Comparison of ENCODE assay signal across 17 cellular contexts in genomic region chr2:46241344-46241743, GRCh38. TPM values are rescaled to one million over a fixed set of nuclear protein-coding genes. Genes with fewer than 3 reads are reported as not detected.
DNase-seq lines count a peak whose midpoint lies in the region; ATAC-seq, FAIRE-seq and TF ChIP-seq lines count a peak whose summit lies in the region.
"Had no signal": no experiment of that assay in that cellular context is flagged by ENCODE, and none has a peak within 500 bp of the region (broad histone marks: within the 10 kb centered on the region; RNA-seq: fewer than 3 reads in every experiment).

No MANE protein-coding gene starts in this region.

- no peaks in the 10 kb centered on the region for H3K9me3 ChIP-seq in SK-N-SH
- no peaks in the 10 kb centered on the region for H3K9me3 ChIP-seq in K562 (replicated peaks; ENCODE audit: control insufficient read depth, insufficient read depth, low read depth, low read length)
- H3K9me3 ChIP-seq: heart left ventricle, testis had no signal

- H3F3A ChIP-seq in SK-N-SH (replicated peaks; ENCODE audit: insufficient read depth), result no peaks in the 10 kb centered on the region

- H3K27me3 ChIP-seq in SK-N-SH (ENCODE audit: insufficient read depth), result no peaks in the 10 kb centered on the region
- H3K27me3 ChIP-seq in K562 (ENCODE audit: control insufficient read depth in 2 of 2, insufficient read depth in 2 of 2, low read length in 2 of 2), result no peaks in the 10 kb centered on the region
- H3K27me3 ChIP-seq: heart left ventricle, testis had no signal

- H3K4me2 ChIP-seq in SK-N-SH (no peak overlapping the region), K562 (ENCODE audit: insufficient read depth, low read length) (no peak overlapping the region)

- H3K4me1 ChIP-seq in SK-N-SH (ENCODE audit: control insufficient read depth in 1 of 2, insufficient read depth in 2 of 2, low read depth in 1 of 2, low read length in 1 of 2), result peaks cover 0 to 21% of the 10 kb centered on the region in 2 experiments; a peak in 2 of 4 replicates
- H3K4me1 ChIP-seq in K562 (replicated peaks in 1 of 2; ENCODE audit: control insufficient read depth in 2 of 2, insufficient read depth in 2 of 2, low read length in 2 of 2), result no peaks in the 10 kb centered on the region
- H3K4me1 ChIP-seq: heart left ventricle, testis had no signal

- no peak overlapping the region for H3K27ac Mint-ChIP-seq in stimulated activated effector memory CD8-positive, alpha-beta T cell treated with anti-CD3 and anti-CD28 coated beads, Interleukin-12 subunit alpha, Interleukin-12 subunit beta, amount 100 ng/mL, for 72 hours
- no peak overlapping the region for H3K27ac Mint-ChIP-seq in naive thymus-derived CD8-positive, alpha-beta T cell
- no peak overlapping the region for H3K27ac Mint-ChIP-seq in activated T-helper 2 cell treated with anti-CD3 and anti-CD28 coated beads, Interferon-gamma antibody, Interleukin-2, Interleukin-4, amounts not matched to agents 10 μg/mL and 5 μg/mL and 100 μg/mL, durations not matched to agents 14 hours and 24 hours and 36 hours
- H3K27ac Mint-ChIP-seq: activated CD4-positive, alpha-beta memory T cell treated with anti-CD3 and anti-CD28 coated beads, Interleukin-2, amount 10 ng/mL, durations not matched to agents 7 days and 5 days; activated naive CD4-positive, alpha-beta T cell treated with anti-CD3 and anti-CD28 coated beads, Interleukin-2, amount 50 U/mL, for 24 hours; B cell; dendritic cell treated with granulocyte-macrophage colony-stimulating factor and Interleukin-4, amounts not matched to agents 40 ng/mL and 50 ng/mL, for 4 days; mesothelial cell of epicardium had no signal

- TF ChIP-seq CTCF in SK-N-SH (IDR thresholded peaks at IDR 0.05) (no peak), K562 (IDR thresholded peaks at IDR 0.05 in 2 of 3, conservative IDR thresholded peaks at IDR 0.05 in 1 of 3; ENCODE audit: insufficient read depth in 2 of 3, low read depth in 1 of 3, low read length in 3 of 3) (no peak)

- no peak overlapping the region for H3K4me3 Mint-ChIP-seq in stimulated activated effector memory CD8-positive, alpha-beta T cell treated with anti-CD3 and anti-CD28 coated beads, Interleukin-12 subunit alpha, Interleukin-12 subunit beta, amount 100 ng/mL, for 72 hours
- H3K4me3 Mint-ChIP-seq in naive thymus-derived CD8-positive, alpha-beta T cell, result no peak overlapping the region
- H3K4me3 Mint-ChIP-seq in activated T-helper 2 cell treated with anti-CD3 and anti-CD28 coated beads, Interferon-gamma antibody, Interleukin-2, Interleukin-4, amounts not matched to agents 10 μg/mL and 5 μg/mL and 100 μg/mL, durations not matched to agents 14 hours and 24 hours and 36 hours (ENCODE audit: low read depth), result no peak overlapping the region
- H3K4me3 Mint-ChIP-seq: activated CD4-positive, alpha-beta memory T cell treated with anti-CD3 and anti-CD28 coated beads, Interleukin-2, amount 10 ng/mL, durations not matched to agents 7 days and 5 days; activated naive CD4-positive, alpha-beta T cell treated with anti-CD3 and anti-CD28 coated beads, Interleukin-2, amount 50 U/mL, for 24 hours; B cell; dendritic cell treated with granulocyte-macrophage colony-stimulating factor and Interleukin-4, amounts not matched to agents 40 ng/mL and 50 ng/mL, for 4 days; mesothelial cell of epicardium; T-cell had no signal

- in situ Hi-C loops in K562 (cut with MboI), result no loop called here

- no peak for DNase-seq in SK-N-SH
- peak; percentile 15 for DNase-seq in NCI-H2171 (lab: John Stamatoyannopoulos, UW)
- DNase-seq in K562 (ENCODE audit: extremely low read depth in 1 of 4, low spot score in 3 of 4), result no peak
- DNase-seq in stimulated activated effector memory CD8-positive, alpha-beta T cell treated with anti-CD3 and anti-CD28 coated beads, Interleukin-12 subunit alpha, Interleukin-12 subunit beta, amount 100 ng/mL, for 72 hours (ENCODE audit: low spot score in 2 of 2), result no peak
- no peak for DNase-seq in naive thymus-derived CD8-positive, alpha-beta T cell
- DNase-seq in activated T-helper 2 cell treated with anti-CD3 and anti-CD28 coated beads, Interferon-gamma antibody, Interleukin-2, Interleukin-4, amounts not matched to agents 10 μg/mL and 5 μg/mL and 100 μg/mL, durations not matched to agents 14 hours and 24 hours and 36 hours (ENCODE audit: low spot score), result no peak
- no peak for DNase-seq in NCI-H128 (lab: John Stamatoyannopoulos, UW; ENCODE audit: unreplicated experiment)
- DNase-seq: activated CD4-positive, alpha-beta memory T cell treated with anti-CD3 and anti-CD28 coated beads, Interleukin-2, amount 10 ng/mL, durations not matched to agents 7 days and 5 days; heart left ventricle; T-cell; testis had no signal

- TF ChIP-seq EP300 in SK-N-SH (IDR thresholded peaks at IDR 0.05; ENCODE audit: borderline replicate concordance in 1 of 2, low read depth in 1 of 2, low read length in 1 of 2) (no peak), K562 (IDR thresholded peaks at IDR 0.05; ENCODE audit: low read length) (no peak)

- H3K79me2 ChIP-seq in SK-N-SH (ENCODE audit: insufficient read depth) (no peaks in the 10 kb centered on the region), K562 (ENCODE audit: control insufficient read depth, insufficient read depth, low read length) (no peaks in the 10 kb centered on the region)

- no peaks in the 10 kb centered on the region for H4K20me1 ChIP-seq in SK-N-SH (ENCODE audit: insufficient read depth)
- H4K20me1 ChIP-seq in K562 (replicated peaks; ENCODE audit: control insufficient read depth, insufficient read depth, low read length), result no peaks in the 10 kb centered on the region; the same call in 1 of the 2 replicates

- H3K27me3 Mint-ChIP-seq in naive thymus-derived CD8-positive, alpha-beta T cell, result no peaks in the 10 kb centered on the region
- H3K27me3 Mint-ChIP-seq in activated T-helper 2 cell treated with anti-CD3 and anti-CD28 coated beads, Interferon-gamma antibody, Interleukin-2, Interleukin-4, amounts not matched to agents 10 μg/mL and 5 μg/mL and 100 μg/mL, durations not matched to agents 14 hours and 24 hours and 36 hours (ENCODE audit: low read depth), result no peaks in the 10 kb centered on the region
- H3K27me3 Mint-ChIP-seq: activated CD4-positive, alpha-beta memory T cell treated with anti-CD3 and anti-CD28 coated beads, Interleukin-2, amount 10 ng/mL, durations not matched to agents 7 days and 5 days; activated naive CD4-positive, alpha-beta T cell treated with anti-CD3 and anti-CD28 coated beads, Interleukin-2, amount 50 U/mL, for 24 hours; T-cell had no signal

- H3K36me3 ChIP-seq in SK-N-SH (replicated peaks in 1 of 2; ENCODE audit: control insufficient read depth in 1 of 2, insufficient read depth in 2 of 2, low read length in 1 of 2), result no peaks in the 10 kb centered on the region
- H3K36me3 ChIP-seq in K562 (ENCODE audit: control insufficient read depth, insufficient read depth, low read length), result no peaks in the 10 kb centered on the region
- H3K36me3 ChIP-seq: heart left ventricle had no signal

- CTCF ChIA-PET in SK-N-SH (lab: Yijun Ruan, JAX), result interaction anchor here (0.9 to 1.2 kb wide), 2 partner anchors 19 to 219 kb away, joined by 3 read pairs; no protein-coding TSS in a partner anchor
- CTCF ChIA-PET in K562 (lab: Yijun Ruan, JAX; ENCODE audit: low intra/inter-chr PET ratio), result no interaction called here

- intact Hi-C loops in K562 (cut with micrococcal nuclease), result no loop called here
- intact Hi-C loops in activated T-helper 2 cell treated with anti-CD3 and anti-CD28 coated beads, Interferon-gamma antibody, Interleukin-2, Interleukin-4, amounts not matched to agents 10 μg/mL and 5 μg/mL and 100 μg/mL, durations not matched to agents 14 hours and 24 hours and 36 hours (cut with micrococcal nuclease), result no loop called here

- no peaks in the 10 kb centered on the region for H3K9me2 ChIP-seq in SK-N-SH

- no peak for FAIRE-seq in K562 (lab: Jason Lieb, UNC)
- FAIRE-seq: GM19239 had no signal

- H3K4me3 ChIP-seq in SK-N-SH (ENCODE audit: low read depth in 2 of 2, low read length in 1 of 2), result no peak overlapping the region
- no peak overlapping the region for H3K4me3 ChIP-seq in K562
- H3K4me3 ChIP-seq: heart left ventricle, testis had no signal

- POLR2A ChIA-PET in SK-N-SH (lab: Yijun Ruan, JAX), result no interaction called here
- POLR2A ChIA-PET in K562 (lab: Yijun Ruan, JAX), result interaction anchor here (0.8 kb wide), 1 partner anchor 11 kb away, joined by 3 read pairs; no protein-coding TSS in a partner anchor
- POLR2A ChIA-PET in naive thymus-derived CD8-positive, alpha-beta T cell (lab: Charles Lee), result no interaction called here

- no peak overlapping the region for H3K27ac ChIP-seq in SK-N-SH (ENCODE audit: low read depth in 2 of 2, low read length in 1 of 2)
- H3K27ac ChIP-seq in K562 (ENCODE audit: extremely low read depth, low read depth, low read length), result no peak overlapping the region
- H3K27ac ChIP-seq: heart left ventricle, testis had no signal

- WGBS in SK-N-SH (ENCODE audit: low lambda C conversion rate), result 66% methylated on average over 2 of the region's 2 CpGs
- WGBS in K562 (ENCODE audit: insufficient coverage, low coverage, missing lambda C conversion rate), result 18% methylated on average over 2 of the region's 2 CpGs

- H3K36me3 Mint-ChIP-seq in stimulated activated effector memory CD8-positive, alpha-beta T cell treated with anti-CD3 and anti-CD28 coated beads, Interleukin-12 subunit alpha, Interleukin-12 subunit beta, amount 100 ng/mL, for 72 hours, result no peaks in the 10 kb centered on the region
- H3K36me3 Mint-ChIP-seq in naive thymus-derived CD8-positive, alpha-beta T cell, result no peaks in the 10 kb centered on the region
- H3K36me3 Mint-ChIP-seq in activated T-helper 2 cell treated with anti-CD3 and anti-CD28 coated beads, Interferon-gamma antibody, Interleukin-2, Interleukin-4, amounts not matched to agents 10 μg/mL and 5 μg/mL and 100 μg/mL, durations not matched to agents 14 hours and 24 hours and 36 hours (ENCODE audit: low read depth), result peaks cover 15% of the 10 kb centered on the region
- H3K36me3 Mint-ChIP-seq: activated naive CD4-positive, alpha-beta T cell treated with anti-CD3 and anti-CD28 coated beads, Interleukin-2, amount 50 U/mL, for 24 hours; mesothelial cell of epicardium; T-cell had no signal

- no peak for TF ChIP-seq RAD21 in SK-N-SH (IDR thresholded peaks at IDR 0.05; ENCODE audit: low read length)
- no peak for TF ChIP-seq RAD21 in K562 (CRISPR knock-in tag; conservative IDR thresholded peaks at IDR 0.05 in 1 of 2, IDR thresholded peaks at IDR 0.05 in 1 of 2)

- no TSS peak for BruUV-seq in K562 (replicated peaks; lab: Mats Ljungman, UMichigan)

- H3K9me1 ChIP-seq in K562 (ENCODE audit: control insufficient read depth, insufficient read depth, low read length), result no peaks in the 10 kb centered on the region

- H2AFZ ChIP-seq in SK-N-SH (ENCODE audit: low read depth) (no peak overlapping the region), K562 (ENCODE audit: low read depth, low read length) (no peak overlapping the region)

- H3K9ac ChIP-seq in SK-N-SH (no peak overlapping the region), K562 (ENCODE audit: insufficient read depth in 1 of 2, low read depth in 2 of 2, low read length in 2 of 2) (no peak overlapping the region)

- no peak for TF ChIP-seq POLR2A in K562 (conservative IDR thresholded peaks at IDR 0.05)

- H3K9me3 Mint-ChIP-seq in stimulated activated effector memory CD8-positive, alpha-beta T cell treated with anti-CD3 and anti-CD28 coated beads, Interleukin-12 subunit alpha, Interleukin-12 subunit beta, amount 100 ng/mL, for 72 hours, result no peaks in the 10 kb centered on the region
- peaks cover 0 to 2% (median 0%) of the 10 kb centered on the region in 9 donors for H3K9me3 Mint-ChIP-seq in naive thymus-derived CD8-positive, alpha-beta T cell
- peaks cover 14% of the 10 kb centered on the region for H3K9me3 Mint-ChIP-seq in activated T-helper 2 cell treated with anti-CD3 and anti-CD28 coated beads, Interferon-gamma antibody, Interleukin-2, Interleukin-4, amounts not matched to agents 10 μg/mL and 5 μg/mL and 100 μg/mL, durations not matched to agents 14 hours and 24 hours and 36 hours
- H3K9me3 Mint-ChIP-seq: activated naive CD4-positive, alpha-beta T cell treated with anti-CD3 and anti-CD28 coated beads, Interleukin-2, amount 50 U/mL, for 24 hours; T-cell had no signal

- ATAC-seq in SK-N-SH treated with all-trans-retinoic acid at 6 μM for 48 hours (peak; percentile 33; the same call in 2 of the 3 replicates), K562 (no peak)
- peak; percentile 33 for ATAC-seq in stimulated activated effector memory CD8-positive, alpha-beta T cell treated with anti-CD3 and anti-CD28 coated beads, Interleukin-12 subunit alpha, Interleukin-12 subunit beta, amount 100 ng/mL, for 72 hours
- no peak for ATAC-seq in naive thymus-derived CD8-positive, alpha-beta T cell
- ATAC-seq: heart left ventricle, T-cell had no signal

- peaks cover 47% of the 10 kb centered on the region for H3K4me1 Mint-ChIP-seq in stimulated activated effector memory CD8-positive, alpha-beta T cell treated with anti-CD3 and anti-CD28 coated beads, Interleukin-12 subunit alpha, Interleukin-12 subunit beta, amount 100 ng/mL, for 72 hours
- peaks cover 5 to 32% (median 23%) of the 10 kb centered on the region in 4 donors for H3K4me1 Mint-ChIP-seq in naive thymus-derived CD8-positive, alpha-beta T cell
- H3K4me1 Mint-ChIP-seq in activated T-helper 2 cell treated with anti-CD3 and anti-CD28 coated beads, Interferon-gamma antibody, Interleukin-2, Interleukin-4, amounts not matched to agents 10 μg/mL and 5 μg/mL and 100 μg/mL, durations not matched to agents 14 hours and 24 hours and 36 hours (ENCODE audit: low read depth), result peaks cover 45% of the 10 kb centered on the region
- H3K4me1 Mint-ChIP-seq: B cell had no signal

RNA-seq across cellular contexts. Expression of gene EPAS1, which starts 55.9 kb away (rescaled TPM):
- polyA plus RNA-seq in SK-N-SH (2012; rRNA removed) (69.2 and 92.2 TPM in 2 replicates), K562 (2011; rRNA removed) (4.1 and 14.1 TPM in 2 replicates), K562 (2014; fragmentation: Illumina TruSeq; extraction: Trizol) (4.6 and 6.2 TPM in 2 replicates), K562 (2014; fragmentation: Nextera tagmentation; extraction: Ambion mirVana) (under 1 TPM; 0.25 to 0.56 TPM), K562 (2014; rRNA removed) (2.9 and 3.6 TPM in 2 replicates)
- polyA plus RNA-seq in SK-N-SH (2012; cell fraction: cytosol; rRNA removed), result 66.4 and 74.6 TPM in 2 replicates
- polyA plus RNA-seq in SK-N-SH (2012; cell fraction: nucleus; rRNA removed), result 83.4 and 100 TPM in 2 replicates
- 16.7 and 39.1 TPM in 2 replicates for total RNA-seq in K562 (2011; cell fraction: chromatin; rRNA removed; ENCODE audit: low replicate concordance)
- 11.2 and 15.0 TPM in 2 replicates for total RNA-seq in K562 (2011; cell fraction: nucleolus; rRNA removed)
- 13.9 and 14.0 TPM in 2 replicates for total RNA-seq in K562 (2011; cell fraction: nucleoplasm; rRNA removed)
- total RNA-seq in K562 (2014; rRNA removed) (1.8 and 4.3 TPM in 2 replicates), K562 (2014; rRNA removed; fragmentation: Illumina TruSeq; extraction: Trizol) (2.6 and 4.1 TPM in 2 replicates), K562 (2015; rRNA removed; fragmentation: Illumina TruSeq; extraction: Trizol) (5.3 and 5.6 TPM in 2 replicates), K562 (2021) (9.9 and 11.2 TPM in 2 replicates)
- 3.4 and 4.8 TPM in 2 replicates for polyA plus RNA-seq in K562 (2011; cell fraction: cytosol; rRNA removed)
- polyA plus RNA-seq in K562 (2011; cell fraction: nucleus; rRNA removed), result 15.8 and 17.6 TPM in 2 replicates
- 13.3 and 35.0 TPM in 2 replicates for polyA plus RNA-seq in K562 (2012)
- polyA minus RNA-seq in K562 (2011; rRNA and poly(A)+ RNA removed), result 6.0 and 12.7 TPM in 2 replicates
- 6.8 and 16.1 TPM in 2 replicates for polyA minus RNA-seq in K562 (2011; cell fraction: cytosol; rRNA and poly(A)+ RNA removed)
- 14.5 and 17.2 TPM in 2 replicates for polyA minus RNA-seq in K562 (2011; cell fraction: nucleus; rRNA and poly(A)+ RNA removed)
- 1 to 10 TPM; 1.1 to 1.2 TPM for total RNA-seq in naive thymus-derived CD8-positive, alpha-beta T cell
- polyA plus RNA-seq in naive thymus-derived CD8-positive, alpha-beta T cell, result 1 to 10 TPM in 1 of 3 donors, under 1 TPM in 2; 0.16 to 1.7 (median 0.23) TPM
- total RNA-seq in activated T-helper 2 cell treated with anti-CD3 and anti-CD28 coated beads, Interferon-gamma antibody, Interleukin-2, Interleukin-4, amounts not matched to agents 10 μg/mL and 5 μg/mL and 100 μg/mL, durations not matched to agents 14 hours and 24 hours and 36 hours, result 100.0 and 102 TPM in 2 replicates

Comparison
In these comparisons a context has a peak if more than half of its experiments do, and no peak if none do; other contexts are left out.
1. ATAC-seq: peak in SK-N-SH treated with all-trans-retinoic acid at 6 μM for 48 hours (single experiment) and stimulated activated effector memory CD8-positive, alpha-beta T cell treated with anti-CD3 and anti-CD28 coated beads, Interleukin-12 subunit alpha, Interleukin-12 subunit beta, amount 100 ng/mL, for 72 hours (single experiment); none in K562 (single experiment) and naive thymus-derived CD8-positive, alpha-beta T cell (0 of 2).